In genomic region chr15:87661952-87662351, GRCh38 we compare ENCODE assay signal across 16 cellular contexts.
DNase-seq lines count a peak whose midpoint lies in the region; FAIRE-seq and TF ChIP-seq lines count a peak whose summit lies in the region.
"Had no signal": no experiment of that assay in that cellular context is flagged by ENCODE, and none has a peak within 500 bp of the region (broad histone marks: within the 10 kb centered on the region; RNA-seq: fewer than 3 reads in every experiment).

No MANE protein-coding gene starts in this region.

- H3K27me3 Mint-ChIP-seq in nephron (ENCODE audit: low read depth): no peaks in the 10 kb centered on the region
- H3K27me3 Mint-ChIP-seq: CD4-positive, CD25-positive, alpha-beta regulatory T cell had no signal

- in situ Hi-C loops in astrocyte of the spinal cord (cut with HindIII; ENCODE audit: low sequenced_read_pairs): no loop called here

- H3K4me3 Mint-ChIP-seq in nephron: no peak overlapping the region
- H3K4me3 Mint-ChIP-seq: CD4-positive, CD25-positive, alpha-beta regulatory T cell; CD8-positive, alpha-beta T cell; GM23338; H9; HFFc6 had no signal

- H3K4me3 ChIP-seq in astrocyte of the spinal cord (ENCODE audit: low read depth, low read length): no peak overlapping the region
- H3K4me3 ChIP-seq: GM12878, GM23338 had no signal

- TF ChIP-seq CTCF in astrocyte of the spinal cord (IDR thresholded peaks at IDR 0.05; ENCODE audit: low read depth, low read length) (no peak), nephron (IDR thresholded peaks at IDR 0.05; ENCODE audit: unreplicated experiment in 3 of 3) (no peak), D721Med (IDR thresholded peaks at IDR 0.05; ENCODE audit: insufficient read depth, missing control alignments) (no peak)

- H3K27ac Mint-ChIP-seq in nephron: peak overlapping the region in 2 of 3 experiments; percentile 10 to 65
- H3K27ac Mint-ChIP-seq: CD8-positive, alpha-beta T cell; GM23338; H9; HFFc6 had no signal

- FAIRE-seq in D721Med (lab: Jason Lieb, UNC): no peak

- no peaks in the 10 kb centered on the region for H3K36me3 Mint-ChIP-seq in nephron (ENCODE audit: low read depth)
- H3K36me3 Mint-ChIP-seq: CD4-positive, CD25-positive, alpha-beta regulatory T cell; CD8-positive, alpha-beta T cell had no signal

- DNase-seq in RPMI7951 (ENCODE audit: low read depth): peak; percentile 59
- DNase-seq in astrocyte of the spinal cord (ENCODE audit: low read depth, low spot score): peak; percentile 19
- no peak for DNase-seq in D721Med (ENCODE audit: insufficient read length, low spot score)
- DNase-seq in C1 segment of cervical spinal cord (lab: John Stamatoyannopoulos, UW): no peak
- no peak for DNase-seq in nucleus accumbens (lab: John Stamatoyannopoulos, UW)
- DNase-seq: Caco-2; CD4-positive, CD25-positive, alpha-beta regulatory T cell; CD8-positive, alpha-beta T cell; DMS 273 treated with DMSO at 0.1 percent for 48 hours; DMS79; GDM1; H9; HFFc6 had no signal

- H3K4me1 Mint-ChIP-seq in nephron: peaks cover 23% of the 10 kb centered on the region
- H3K4me1 Mint-ChIP-seq: CD4-positive, CD25-positive, alpha-beta regulatory T cell; GM23338; H9 had no signal

- peaks cover 6% of the 10 kb centered on the region for H3K9me3 Mint-ChIP-seq in nephron
- H3K9me3 Mint-ChIP-seq: HFFc6 had no signal

Comparison
In these comparisons a context has a peak if more than half of its experiments do, and no peak if none do; other contexts are left out.
1. DNase-seq: peak in RPMI7951 (single experiment) and astrocyte of the spinal cord (single experiment); none in D721Med (single experiment), C1 segment of cervical spinal cord (0 of 14) and nucleus accumbens (0 of 56).